20 cellular contexts compared by ENCODE assay signal in the genomic region with DNA sequence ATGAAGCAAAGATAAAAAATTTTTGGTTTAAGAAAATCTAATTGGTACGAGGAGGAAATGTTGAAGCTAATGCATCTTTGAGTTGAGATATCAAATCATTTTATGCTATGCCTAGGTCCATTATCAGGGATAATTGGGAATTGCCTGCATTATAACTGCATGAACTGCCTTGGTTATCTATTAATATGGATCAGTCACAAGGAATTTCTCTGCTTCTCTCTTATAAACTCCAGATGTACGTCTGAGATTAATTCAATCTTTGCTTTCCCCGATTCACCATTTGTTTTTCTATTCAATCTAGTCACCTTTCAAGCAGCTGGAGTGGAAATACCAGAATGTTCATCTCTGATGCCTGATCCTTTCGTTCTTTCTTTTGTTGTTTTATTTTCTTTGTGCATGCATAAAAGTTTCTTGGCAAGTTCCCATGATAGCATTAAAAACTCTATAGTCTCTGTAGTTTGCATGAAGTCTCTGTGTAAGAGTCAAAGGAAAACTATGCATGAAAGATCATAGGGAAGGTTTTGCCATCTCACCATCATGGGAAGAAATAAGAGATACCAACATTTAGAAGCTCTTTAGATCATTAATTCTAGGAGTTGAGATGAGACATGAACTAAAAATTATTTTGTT. TPM values are rescaled to one million over a fixed set of nuclear protein-coding genes. Genes with fewer than 3 reads are reported as not detected.
A peak's percentile ranks its signal among the peaks of the same experiment; 100 is the strongest.
DNase-seq lines count a peak whose midpoint lies in the region; ATAC-seq and TF ChIP-seq lines count a peak whose summit lies in the region.
"Had no signal": no experiment of that assay in that cellular context is flagged by ENCODE, and none has a peak within 500 bp of the region (broad histone marks: within the 10 kb centered on the region; RNA-seq: fewer than 3 reads in every experiment).

No MANE protein-coding gene starts in this region.

- no peak overlapping the region; the same call in 1 of the 2 replicates for H3K4me3 ChIP-seq in IMR-90 (ENCODE audit: insufficient read depth, low read depth, low read length)
- no peak overlapping the region for H3K4me3 ChIP-seq in muscle layer of colon (ENCODE audit: low read depth in 1 of 2, low read length in 2 of 2)
- no peak overlapping the region for H3K4me3 ChIP-seq in uterus
- H3K4me3 ChIP-seq: gastrocnemius medialis, testis had no signal

- no peaks in the 10 kb centered on the region for H4K20me1 ChIP-seq in IMR-90 (ENCODE audit: insufficient read depth, low read length)

- in situ Hi-C loops in IMR-90 (cut with MboI; ENCODE audit: low sequenced_read_pairs): no loop called here

- no peak overlapping the region; the same call in 1 of the 2 replicates for H3K18ac ChIP-seq in IMR-90 (ENCODE audit: low read depth, low read length)

- no peak overlapping the region for H2AFZ ChIP-seq in IMR-90 (replicated peaks; ENCODE audit: low read length, poor library complexity)

- no peak overlapping the region for H4K91ac ChIP-seq in IMR-90 (ENCODE audit: insufficient read depth, low read depth, low read length)

- H3K27me3 ChIP-seq in IMR-90 (ENCODE audit: control insufficient read depth, insufficient read depth, low read length) (no peaks in the 10 kb centered on the region), muscle layer of colon (ENCODE audit: control insufficient read depth in 1 of 2, insufficient read depth in 2 of 2, low read length in 2 of 2) (no peaks in the 10 kb centered on the region), uterus (no peaks in the 10 kb centered on the region)
- H3K27me3 ChIP-seq: gastrocnemius medialis, testis had no signal

- ATAC-seq in IMR-90 (ENCODE audit: low read depth) (peak; percentile 63), GM19351 (IDR thresholded peaks at IDR 0.05; ENCODE audit: unreplicated experiment) (no peak), HG03159 (IDR thresholded peaks at IDR 0.05; ENCODE audit: unreplicated experiment) (no peak)
- ATAC-seq: gastrocnemius medialis; left lobe of liver; stimulated activated effector memory CD8-positive, alpha-beta T cell treated with anti-CD3 and anti-CD28 coated beads, Interleukin-12 subunit alpha, Interleukin-12 subunit beta, amount 100 ng/mL, for 72 hours; WTC11 had no signal

- TF ChIP-seq CTCF in IMR-90 (conservative IDR thresholded peaks at IDR 0.05; ENCODE audit: low read depth, low read length) (no peak), uterus (IDR thresholded peaks at IDR 0.05) (no peak)

- TF ChIP-seq RAD21 in IMR-90 (IDR thresholded peaks at IDR 0.05; ENCODE audit: low read length): no peak

- H3K9me1 ChIP-seq in IMR-90 (ENCODE audit: insufficient read depth, low read length): no peaks in the 10 kb centered on the region; the same call in 1 of the 2 replicates

- no peak overlapping the region; the same call in 1 of the 2 replicates for H3K23ac ChIP-seq in IMR-90 (ENCODE audit: low read depth, low read length)

- H3K9ac ChIP-seq in IMR-90 (ENCODE audit: low read depth, low read length) (no peak overlapping the region), muscle layer of colon (ENCODE audit: low read length) (no peak overlapping the region)

- H3K27ac ChIP-seq in IMR-90 (ENCODE audit: insufficient read depth, low read length) (no peak overlapping the region), muscle layer of colon (ENCODE audit: low read depth, low read length) (peak overlapping the region; percentile 73), uterus (peak overlapping the region; percentile 81 to 96)

- no peak overlapping the region for H2BK20ac ChIP-seq in IMR-90 (ENCODE audit: low read depth, low read length)

- H4K8ac ChIP-seq in IMR-90 (ENCODE audit: low read depth in 2 of 2, low read length in 2 of 2): no peak overlapping the region

- no peak overlapping the region for H2BK120ac ChIP-seq in IMR-90 (ENCODE audit: low read depth, low read length)

- BruUV-seq in IMR-90 (replicated peaks; lab: Mats Ljungman, UMichigan): no TSS peak

- H3K36me3 ChIP-seq in IMR-90 (ENCODE audit: control insufficient read depth, insufficient read depth, low read length): no peaks in the 10 kb centered on the region
- no peaks in the 10 kb centered on the region for H3K36me3 ChIP-seq in muscle layer of colon (ENCODE audit: insufficient read depth, low read length)
- no peaks in the 10 kb centered on the region for H3K36me3 ChIP-seq in uterus
- H3K36me3 ChIP-seq: gastrocnemius medialis had no signal

- no peak overlapping the region for H2AK9ac ChIP-seq in IMR-90 (replicated peaks; ENCODE audit: low read depth, low read length, poor library complexity)

- H3K79me1 ChIP-seq in IMR-90 (ENCODE audit: low read depth in 1 of 2, low read length in 2 of 2): no peaks in the 10 kb centered on the region

- CTCF ChIA-PET in IMR-90 (lab: Yijun Ruan, JAX): interaction anchor here (1.0 kb wide), 1 partner anchor 27 kb away, joined by 3 read pairs; no protein-coding TSS in a partner anchor

- H3K4me1 ChIP-seq in IMR-90 (ENCODE audit: control insufficient read depth, insufficient read depth, low read length): no peaks in the 10 kb centered on the region; the same call in none of the 2 replicates
- H3K4me1 ChIP-seq in muscle layer of colon (ENCODE audit: insufficient read depth, low read length): peaks cover 37% of the 10 kb centered on the region
- peaks cover 0 to 5% of the 10 kb centered on the region in 2 donors for H3K4me1 ChIP-seq in uterus
- H3K4me1 ChIP-seq: Caco-2 had no signal

- no peak overlapping the region for H2BK15ac ChIP-seq in IMR-90 (ENCODE audit: low read depth, low read length)

- H3K9me3 ChIP-seq in IMR-90 (ENCODE audit: control insufficient read depth, insufficient read depth, low read length) (no peaks in the 10 kb centered on the region), muscle layer of colon (ENCODE audit: low read length) (no peaks in the 10 kb centered on the region), uterus (no peaks in the 10 kb centered on the region)
- H3K9me3 ChIP-seq: Caco-2, gastrocnemius medialis, testis had no signal

- H2BK5ac ChIP-seq in IMR-90 (ENCODE audit: low read depth, low read length, poor library complexity, severe bottlenecking): no peak overlapping the region

- H3K4ac ChIP-seq in IMR-90 (ENCODE audit: low read depth, low read length): no peak overlapping the region

- no peak overlapping the region for H3K56ac ChIP-seq in IMR-90 (ENCODE audit: extremely low read depth, insufficient read depth, low read length)

- no peak for TF ChIP-seq POLR2A in IMR-90 (IDR thresholded peaks at IDR 0.05; ENCODE audit: low read depth, low read length)
- no peak for TF ChIP-seq POLR2A in uterus (IDR thresholded peaks at IDR 0.05)

- H3K4me2 ChIP-seq in IMR-90 (ENCODE audit: low read depth, low read length): peak overlapping the region; percentile 66; the same call in 1 of the 2 replicates

- DNase-seq in IMR-90 (peak; percentile 78), dedifferentiated amniotic fluid mesenchymal stem cell (ENCODE audit: extremely low spot score) (peak; percentile 55), uterus (no peak)
- no peak for DNase-seq in activated CD8-positive, alpha-beta memory T cell treated with anti-CD3 and anti-CD28 coated beads, Interleukin-2, amount 50 U/mL, for 48 hours
- DNase-seq: activated CD4-positive, alpha-beta T cell treated with anti-CD3 and anti-CD28 coated beads, Interleukin-2, amount 50 U/mL, for 48 hours; activated naive CD4-positive, alpha-beta T cell treated with Interleukin-2 at 50 U/mL for 16 hours; Caco-2; gastrocnemius medialis; NCI-H146; NCI-H774; retina; SHP77 treated with DMSO at 0.1 percent for 48 hours; T-helper 2 cell; testis had no signal

- POLR2A ChIA-PET in IMR-90 (lab: Charles Lee; ENCODE audit: unreplicated experiment): no interaction called here

- no peak overlapping the region for H2AK5ac ChIP-seq in IMR-90 (ENCODE audit: low read depth, low read length)

- WGBS in IMR-90 (ENCODE audit: extremely low coverage in 2 of 2, insufficient read length in 1 of 2), 2 experiments: no CpG with 5 or more reads among the region's 4 CpGs

- intact Hi-C loops in IMR-90 (cut with micrococcal nuclease): no loop called here
- intact Hi-C loops in uterus (cut with DNase I; ENCODE audit: low total_unique reads): no loop called here

- no peak overlapping the region; the same call in 1 of the 2 replicates for H3K14ac ChIP-seq in IMR-90 (replicated peaks; ENCODE audit: low read depth, low read length)

- no peak overlapping the region for H4K5ac ChIP-seq in IMR-90 (ENCODE audit: low read depth, low read length)

- dilution Hi-C loops in IMR-90 (cut with HindIII; ENCODE audit: low sequenced_read_pairs, unreplicated experiment): no loop called here

TF ChIP-seq in IMR-90, 13 proteins besides CTCF, POLR2A, EP300 and RAD21:
- TF ChIP-seq NFE2L2 (IDR thresholded peaks at IDR 0.05; ENCODE audit: low read depth, low read length) (0 out of 2 replicates have a peak, but pooled peaks have one; percentile 3), BHLHE40 (IDR thresholded peaks at IDR 0.05; ENCODE audit: low read depth, low read length) (no peak)

RNA-seq across cellular contexts. Expression of gene SYNPO2, which starts 22.6 kb away (rescaled TPM):
- total RNA-seq in IMR-90 (2012; rRNA removed) (1.7 and 1.8 TPM in 2 replicates), uterus (100 to 1,000 TPM; 144 to 400 (median 228) TPM)
- 0.89 and 0.99 TPM in 2 replicates for polyA plus RNA-seq in IMR-90 (2012; rRNA removed)
- 0.35 and 0.53 TPM in 2 replicates for polyA plus RNA-seq in IMR-90 (2012; cell fraction: cytosol; rRNA removed)
- 0.58 and 1.6 TPM in 2 replicates for polyA plus RNA-seq in IMR-90 (2012; cell fraction: nucleus; rRNA removed; ENCODE audit: low replicate concordance)

Comparison
In these comparisons a context has a peak if more than half of its experiments do, and no peak if none do; other contexts are left out.
1. DNase-seq: peak in IMR-90 (single experiment) and dedifferentiated amniotic fluid mesenchymal stem cell (single experiment); none in uterus (0 of 2) and activated CD8-positive, alpha-beta memory T cell treated with anti-CD3 and anti-CD28 coated beads, Interleukin-2, amount 50 U/mL, for 48 hours (single experiment).
2. RNA of gene SYNPO2, which starts 22.6 kb away (total RNA-seq): 144 to 400 TPM in uterus; 1.7 to 1.8 TPM in IMR-90; every median in the first group is over 10 times any median in the second.